39 cellular contexts compared by ENCODE assay signal in genomic region chr6:132566404-132566803, GRCh38. TPM values are rescaled to one million over a fixed set of nuclear protein-coding genes. Genes with fewer than 3 reads are reported as not detected.
"Had no signal": no experiment of that assay in that cellular context is flagged by ENCODE, and none has a peak within 500 bp of the region (broad histone marks: within the 10 kb centered on the region; RNA-seq: fewer than 3 reads in every experiment).

No MANE protein-coding gene starts in this region.

- ATAC-seq: activated naive CD4-positive, alpha-beta T cell treated with anti-CD3 and anti-CD28 coated beads, Interleukin-2, amount 50 U/mL, for 72 hours; activated naive CD8-positive, alpha-beta T cell treated with anti-CD3 and anti-CD28 coated beads, Interleukin-2, amount 50 U/mL, for 24 hours; activated T-cell treated with anti-CD3 and anti-CD28 coated beads, Interleukin-2, amount 50 U/mL, for 4 hours; activated T-cell treated with anti-CD3 and anti-CD28 coated beads, Interleukin-2, amount 50 U/mL, for 72 hours; activated T-helper 17 cell treated with anti-CD3 and anti-CD28 coated beads, Interleukin-2, amount 50 U/mL, for 72 hours; body of pancreas had no signal

- DNase-seq: activated effector memory CD4-positive, alpha-beta T cell treated with anti-CD3 and anti-CD28 coated beads, Interleukin-2, amount 50 U/mL, for 16 hours; activated effector memory CD4-positive, alpha-beta T cell treated with Interleukin-2 at 50 U/mL for 16 hours; activated gamma-delta T cell; activated gamma-delta T cell treated with Interleukin-2 at 50 U/mL for 16 hours; activated naive CD4-positive, alpha-beta T cell; activated naive CD4-positive, alpha-beta T cell treated with anti-CD3 and anti-CD28 coated beads for 36 hours; activated naive CD4-positive, alpha-beta T cell treated with anti-CD3 and anti-CD28 coated beads, Interleukin-2, amount 10 ng/mL, durations not matched to agents 7 days and 5 days; activated naive CD4-positive, alpha-beta T cell treated with anti-CD3 and anti-CD28 coated beads, Interleukin-2, amount 50 U/mL, for 16 hours; activated naive CD4-positive, alpha-beta T cell treated with Interleukin-2 at 50 U/mL for 16 hours; activated naive CD8-positive, alpha-beta T cell treated with anti-CD3 and anti-CD28 coated beads for 36 hours; activated naive CD8-positive, alpha-beta T cell treated with anti-CD3 and anti-CD28 coated beads, Interleukin-2, amount 10 ng/mL, durations not matched to agents 7 days and 5 days; activated naive CD8-positive, alpha-beta T cell treated with anti-CD3 and anti-CD28 coated beads, Interleukin-2, amount 50 U/mL, for 24 hours; activated T-cell treated with anti-CD3 and anti-CD28 coated beads, Interleukin-2, amount 50 U/mL, for 24 hours; activated T-cell treated with anti-CD3 and anti-CD28 coated beads, Interleukin-2, amount 50 U/mL, for 4 hours; activated T-cell treated with anti-CD3 and anti-CD28 coated beads, Interleukin-2, amount 50 U/mL, for 48 hours; activated T-cell treated with anti-CD3 and anti-CD28 coated beads, Interleukin-2, amount 50 U/mL, for 72 hours; adrenal gland; amniotic stem cell; amygdala; anterior cingulate cortex; aorta; body of pancreas; brain microvascular endothelial cell; caudate nucleus; central memory CD4-positive, alpha-beta T cell; cerebellar nuclear complex had no signal

- H3K4me1 ChIP-seq: adrenal gland, ascending aorta, body of pancreas, breast epithelium had no signal

- FAIRE-seq: astrocyte, bronchial epithelial cell had no signal

- H3K9me3 ChIP-seq: adrenal gland, ascending aorta, body of pancreas, breast epithelium had no signal

- H3K4me3 ChIP-seq: adrenal gland, ascending aorta, body of pancreas, breast epithelium, cardiac muscle cell had no signal

- H3K36me3 ChIP-seq: adrenal gland, ascending aorta, brain microvascular endothelial cell, breast epithelium, cardiac muscle cell had no signal

- H3K27ac ChIP-seq: adrenal gland, ascending aorta, body of pancreas, brain microvascular endothelial cell, breast epithelium, cardiac muscle cell had no signal

- H3K27me3 ChIP-seq: ascending aorta, body of pancreas, breast epithelium, cardiac muscle cell had no signal

RNA-seq across cellular contexts. Expression of gene TAAR6, which starts 3.7 kb away (rescaled TPM):
- total RNA-seq: activated naive CD4-positive, alpha-beta T cell treated with anti-CD3 and anti-CD28 coated beads for 36 hours; activated naive CD4-positive, alpha-beta T cell treated with anti-CD3 and anti-CD28 coated beads, Interleukin-2, amount 50 U/mL, for 72 hours; activated naive CD8-positive, alpha-beta T cell treated with anti-CD3 and anti-CD28 coated beads for 36 hours; activated naive CD8-positive, alpha-beta T cell treated with anti-CD3 and anti-CD28 coated beads, Interleukin-2, amount 10 ng/mL, durations not matched to agents 7 days and 5 days; activated T-cell treated with anti-CD3 and anti-CD28 coated beads, Interleukin-2, amount 50 U/mL, for 4 hours; activated T-cell treated with anti-CD3 and anti-CD28 coated beads, Interleukin-2, amount 50 U/mL, for 72 hours; activated T-helper 1 cell treated with anti-CD3 and anti-CD28 coated beads, Interleukin-12 subunit alpha, Interleukin-12 subunit beta, Interleukin-2, Interleukin-4 antibody, amounts not matched to agents 30 ng/mL and 10 ng/mL and 1 ng/mL, durations not matched to agents 14 hours and 24 hours and 36 hours; activated T-helper 17 cell treated with anti-CD3 and anti-CD28 coated beads, Interleukin-2, amount 50 U/mL, for 72 hours; activated T-helper 2 cell treated with anti-CD3 and anti-CD28 coated beads, Interferon-gamma antibody, Interleukin-2, Interleukin-4, amounts not matched to agents 10 μg/mL and 5 μg/mL and 100 μg/mL, durations not matched to agents 14 hours and 24 hours and 36 hours; adrenal gland; aorta; ascending aorta; astrocyte; body of pancreas; breast epithelium; bronchial epithelial cell; cardiac muscle cell; cardiac septum; cerebellum; chondrocyte had no signal
- polyA plus RNA-seq: adipose tissue, adrenal gland, aorta, cardiac muscle cell had no signal

RNA-seq across cellular contexts. Expression of gene TAAR8, which starts 13.9 kb away (rescaled TPM):
- total RNA-seq: activated naive CD4-positive, alpha-beta T cell treated with anti-CD3 and anti-CD28 coated beads for 36 hours; activated naive CD4-positive, alpha-beta T cell treated with anti-CD3 and anti-CD28 coated beads, Interleukin-2, amount 50 U/mL, for 72 hours; activated naive CD8-positive, alpha-beta T cell treated with anti-CD3 and anti-CD28 coated beads for 36 hours; activated naive CD8-positive, alpha-beta T cell treated with anti-CD3 and anti-CD28 coated beads, Interleukin-2, amount 10 ng/mL, durations not matched to agents 7 days and 5 days; activated T-cell treated with anti-CD3 and anti-CD28 coated beads, Interleukin-2, amount 50 U/mL, for 4 hours; activated T-cell treated with anti-CD3 and anti-CD28 coated beads, Interleukin-2, amount 50 U/mL, for 72 hours; activated T-helper 1 cell treated with anti-CD3 and anti-CD28 coated beads, Interleukin-12 subunit alpha, Interleukin-12 subunit beta, Interleukin-2, Interleukin-4 antibody, amounts not matched to agents 30 ng/mL and 10 ng/mL and 1 ng/mL, durations not matched to agents 14 hours and 24 hours and 36 hours; activated T-helper 17 cell treated with anti-CD3 and anti-CD28 coated beads, Interleukin-2, amount 50 U/mL, for 72 hours; activated T-helper 2 cell treated with anti-CD3 and anti-CD28 coated beads, Interferon-gamma antibody, Interleukin-2, Interleukin-4, amounts not matched to agents 10 μg/mL and 5 μg/mL and 100 μg/mL, durations not matched to agents 14 hours and 24 hours and 36 hours; adrenal gland; aorta; ascending aorta; astrocyte; body of pancreas; breast epithelium; bronchial epithelial cell; cardiac muscle cell; cardiac septum; cerebellum; chondrocyte had no signal
- polyA plus RNA-seq: adipose tissue, adrenal gland, aorta, cardiac muscle cell had no signal

RNA-seq across cellular contexts. Expression of gene TAAR5, which starts 23.1 kb away (rescaled TPM):
- total RNA-seq: activated naive CD4-positive, alpha-beta T cell treated with anti-CD3 and anti-CD28 coated beads for 36 hours; activated naive CD4-positive, alpha-beta T cell treated with anti-CD3 and anti-CD28 coated beads, Interleukin-2, amount 50 U/mL, for 72 hours; activated naive CD8-positive, alpha-beta T cell treated with anti-CD3 and anti-CD28 coated beads for 36 hours; activated naive CD8-positive, alpha-beta T cell treated with anti-CD3 and anti-CD28 coated beads, Interleukin-2, amount 10 ng/mL, durations not matched to agents 7 days and 5 days; activated T-cell treated with anti-CD3 and anti-CD28 coated beads, Interleukin-2, amount 50 U/mL, for 4 hours; activated T-cell treated with anti-CD3 and anti-CD28 coated beads, Interleukin-2, amount 50 U/mL, for 72 hours; activated T-helper 1 cell treated with anti-CD3 and anti-CD28 coated beads, Interleukin-12 subunit alpha, Interleukin-12 subunit beta, Interleukin-2, Interleukin-4 antibody, amounts not matched to agents 30 ng/mL and 10 ng/mL and 1 ng/mL, durations not matched to agents 14 hours and 24 hours and 36 hours; activated T-helper 17 cell treated with anti-CD3 and anti-CD28 coated beads, Interleukin-2, amount 50 U/mL, for 72 hours; activated T-helper 2 cell treated with anti-CD3 and anti-CD28 coated beads, Interferon-gamma antibody, Interleukin-2, Interleukin-4, amounts not matched to agents 10 μg/mL and 5 μg/mL and 100 μg/mL, durations not matched to agents 14 hours and 24 hours and 36 hours; adrenal gland; aorta; ascending aorta; astrocyte; body of pancreas; breast epithelium; bronchial epithelial cell; cardiac muscle cell; cardiac septum; cerebellum; chondrocyte had no signal
- polyA plus RNA-seq: adipose tissue, adrenal gland, aorta, cardiac muscle cell had no signal

RNA-seq across cellular contexts. Expression of gene TAAR9, which starts 28.3 kb away (rescaled TPM):
- total RNA-seq: activated naive CD4-positive, alpha-beta T cell treated with anti-CD3 and anti-CD28 coated beads for 36 hours; activated naive CD4-positive, alpha-beta T cell treated with anti-CD3 and anti-CD28 coated beads, Interleukin-2, amount 50 U/mL, for 72 hours; activated naive CD8-positive, alpha-beta T cell treated with anti-CD3 and anti-CD28 coated beads for 36 hours; activated naive CD8-positive, alpha-beta T cell treated with anti-CD3 and anti-CD28 coated beads, Interleukin-2, amount 10 ng/mL, durations not matched to agents 7 days and 5 days; activated T-cell treated with anti-CD3 and anti-CD28 coated beads, Interleukin-2, amount 50 U/mL, for 4 hours; activated T-cell treated with anti-CD3 and anti-CD28 coated beads, Interleukin-2, amount 50 U/mL, for 72 hours; activated T-helper 1 cell treated with anti-CD3 and anti-CD28 coated beads, Interleukin-12 subunit alpha, Interleukin-12 subunit beta, Interleukin-2, Interleukin-4 antibody, amounts not matched to agents 30 ng/mL and 10 ng/mL and 1 ng/mL, durations not matched to agents 14 hours and 24 hours and 36 hours; activated T-helper 17 cell treated with anti-CD3 and anti-CD28 coated beads, Interleukin-2, amount 50 U/mL, for 72 hours; activated T-helper 2 cell treated with anti-CD3 and anti-CD28 coated beads, Interferon-gamma antibody, Interleukin-2, Interleukin-4, amounts not matched to agents 10 μg/mL and 5 μg/mL and 100 μg/mL, durations not matched to agents 14 hours and 24 hours and 36 hours; adrenal gland; aorta; ascending aorta; astrocyte; body of pancreas; breast epithelium; bronchial epithelial cell; cardiac muscle cell; cardiac septum; cerebellum; chondrocyte had no signal
- polyA plus RNA-seq: adipose tissue, adrenal gland, aorta, cardiac muscle cell had no signal
